Comparison of ENCODE assay signal across 10 cellular contexts in the genomic region with DNA sequence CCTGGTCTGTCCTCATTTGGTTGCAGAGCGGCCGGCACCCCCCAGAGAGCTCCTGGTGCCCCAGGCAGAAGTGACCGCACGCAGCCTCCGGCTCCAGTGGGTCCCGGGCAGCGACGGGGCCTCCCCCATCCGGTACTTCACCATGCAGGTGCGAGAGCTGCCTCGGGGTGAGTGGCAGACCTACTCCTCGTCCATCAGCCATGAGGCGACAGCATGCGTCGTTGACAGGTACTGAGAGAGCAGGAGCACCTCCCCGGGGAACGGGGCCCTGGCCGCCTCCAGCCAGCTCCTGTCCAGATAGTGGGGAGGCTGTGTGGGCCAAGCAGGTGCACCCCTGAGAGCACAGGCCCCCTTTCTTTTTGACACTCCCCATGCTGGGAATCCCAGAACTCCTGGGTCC.
"Had no signal": no experiment of that assay in that cellular context is flagged by ENCODE, and none has a peak within 500 bp of the region (broad histone marks: within the 10 kb centered on the region; RNA-seq: fewer than 3 reads in every experiment).

No MANE protein-coding gene starts in this region.

- H3K9me3 ChIP-seq: HAP-1 had no signal

- H3K27ac Mint-ChIP-seq: HFFc6 had no signal

- H3K27ac ChIP-seq: GM23248, KMS-11 had no signal

- H3K4me1 ChIP-seq: HAP-1 had no signal

- DNase-seq: GM23248, GOT3, HFFc6, KBM-7 had no signal

- H3K36me3 ChIP-seq: HAP-1 had no signal

- ATAC-seq: HCT116 had no signal

- H3K4me3 Mint-ChIP-seq: HFFc6, IgD-negative memory B cell had no signal

- H3K9me3 Mint-ChIP-seq: IgD-negative memory B cell had no signal

- H3K4me3 ChIP-seq: GM23248, HAP-1 had no signal

- H3K36me3 Mint-ChIP-seq: IgD-negative memory B cell had no signal

- FAIRE-seq: H54, HTR-8/SVneo had no signal

- H3K9ac ChIP-seq: GM23248, KMS-11 had no signal
